Comparison of ENCODE assay signal across 1 cellular context in genomic region chr1:150256549-150257341, GRCh38.
A peak's percentile ranks its signal among the peaks of the same experiment; 100 is the strongest.
TF ChIP-seq lines count a peak whose summit lies in the region.

No MANE protein-coding gene starts in this region.

TF ChIP-seq in H1, 55 proteins besides CTCF, POLR2A, EP300 and RAD21 (continued from another document):
- no peak for TF ChIP-seq EGR1 (IDR thresholded peaks at IDR 0.05; ENCODE audit: borderline replicate concordance, low read depth, low read length)
- peak; percentile 70 for TF ChIP-seq MAX (IDR thresholded peaks at IDR 0.05)
- peak; percentile 57 for TF ChIP-seq TAF1 (IDR thresholded peaks at IDR 0.05; ENCODE audit: low read depth, low read length)
- no peak for TF ChIP-seq KDM5A (IDR thresholded peaks at IDR 0.05; ENCODE audit: low read length)
- TF ChIP-seq HDAC2 (IDR thresholded peaks at IDR 0.05; ENCODE audit: borderline replicate concordance in 1 of 2, low read depth in 2 of 2, low read length in 2 of 2), result 0 out of 4 replicates have a peak, but pooled peaks of 1 of the 2 experiments have one; percentile 38
TF ChIP-seq in H1: peak in this region for 5.
